Comparison of ENCODE assay signal across 20 cellular contexts in the genomic region with DNA sequence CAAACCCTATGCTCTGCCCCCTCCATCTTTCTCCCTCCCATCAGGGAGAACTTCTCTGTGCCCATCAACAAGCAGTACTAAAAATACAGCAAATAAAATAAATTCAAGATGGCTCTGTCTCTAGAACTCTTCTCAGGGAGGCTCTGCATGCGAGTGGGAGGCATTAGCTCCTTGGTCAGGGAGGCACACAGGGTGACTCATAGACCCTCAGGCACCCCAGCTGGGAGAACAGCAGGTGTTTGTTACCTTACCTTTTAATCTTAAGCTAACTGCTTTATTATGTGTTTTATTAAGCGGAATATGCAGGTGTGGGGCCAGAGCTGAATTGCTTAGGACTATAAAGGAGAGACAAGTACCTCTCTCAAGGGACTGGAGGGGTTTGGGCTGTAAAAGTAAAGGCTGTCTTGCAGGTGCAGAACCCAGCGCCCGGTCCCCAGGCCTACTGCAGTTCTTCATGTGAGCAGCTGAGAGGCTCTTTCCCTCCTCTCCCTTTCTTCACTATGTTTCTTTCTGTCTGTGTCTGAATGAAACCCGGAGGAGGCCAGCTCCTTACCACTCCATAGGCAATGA. TPM values are rescaled to one million over a fixed set of nuclear protein-coding genes. Genes with fewer than 3 reads are reported as not detected.
DNase-seq lines count a peak whose midpoint lies in the region; ATAC-seq lines count a peak whose summit lies in the region.
"Had no signal": no experiment of that assay in that cellular context is flagged by ENCODE, and none has a peak within 500 bp of the region (broad histone marks: within the 10 kb centered on the region; RNA-seq: fewer than 3 reads in every experiment).

No MANE protein-coding gene starts in this region.

- no peaks in the 10 kb centered on the region for H3K4me1 Mint-ChIP-seq in natural killer cell treated with Interleukin-12 subunit alpha and Interleukin-12 subunit beta and Interleukin-15 and Interleukin-18, amount 100 ng/mL, for 72 hours (ENCODE audit: low read depth in 2 of 2)

- no peak for ATAC-seq in natural killer cell treated with Interleukin-12 subunit alpha and Interleukin-12 subunit beta and Interleukin-15 and Interleukin-18, amount 100 ng/mL, for 72 hours
- ATAC-seq: activated T-cell treated with anti-CD3 and anti-CD28 coated beads, Interleukin-2, amount 50 U/mL, for 4 hours; CD8-positive, alpha-beta T cell had no signal

- H3K27me3 Mint-ChIP-seq in natural killer cell treated with Interleukin-12 subunit alpha and Interleukin-12 subunit beta and Interleukin-15 and Interleukin-18, amount 100 ng/mL, for 72 hours: peaks cover 3% of the 10 kb centered on the region in 2 donors
- H3K27me3 Mint-ChIP-seq: stimulated activated naive CD8-positive, alpha-beta T cell treated with anti-CD3 and anti-CD28 coated beads, Interleukin-15, Interleukin-2, amounts not matched to agents 100 ng/mL and 50 ng/mL, for 24 hours had no signal

- H3K9me3 Mint-ChIP-seq in natural killer cell treated with Interleukin-12 subunit alpha and Interleukin-12 subunit beta and Interleukin-15 and Interleukin-18, amount 100 ng/mL, for 72 hours: no peaks in the 10 kb centered on the region
- H3K9me3 Mint-ChIP-seq: activated T-cell treated with anti-CD3 and anti-CD28 coated beads, Interleukin-2, amount 50 U/mL, for 4 hours; CD8-positive, alpha-beta T cell; stimulated activated naive CD8-positive, alpha-beta T cell treated with anti-CD3 and anti-CD28 coated beads, Interleukin-15, Interleukin-2, amounts not matched to agents 100 ng/mL and 50 ng/mL, for 24 hours had no signal

- no peak overlapping the region for H3K27ac Mint-ChIP-seq in natural killer cell treated with Interleukin-12 subunit alpha and Interleukin-12 subunit beta and Interleukin-15 and Interleukin-18, amount 100 ng/mL, for 72 hours
- H3K27ac Mint-ChIP-seq: CD8-positive, alpha-beta T cell; stimulated activated naive CD8-positive, alpha-beta T cell treated with anti-CD3 and anti-CD28 coated beads, Interleukin-15, Interleukin-2, amounts not matched to agents 100 ng/mL and 50 ng/mL, for 24 hours had no signal

- no peaks in the 10 kb centered on the region for H3K36me3 Mint-ChIP-seq in natural killer cell treated with Interleukin-12 subunit alpha and Interleukin-12 subunit beta and Interleukin-15 and Interleukin-18, amount 100 ng/mL, for 72 hours
- H3K36me3 Mint-ChIP-seq: CD8-positive, alpha-beta T cell had no signal

- no peak overlapping the region for H3K4me3 Mint-ChIP-seq in natural killer cell treated with Interleukin-12 subunit alpha and Interleukin-12 subunit beta and Interleukin-15 and Interleukin-18, amount 100 ng/mL, for 72 hours
- H3K4me3 Mint-ChIP-seq: activated T-cell treated with anti-CD3 and anti-CD28 coated beads, Interleukin-2, amount 50 U/mL, for 4 hours; CD8-positive, alpha-beta T cell; stimulated activated naive CD8-positive, alpha-beta T cell treated with anti-CD3 and anti-CD28 coated beads, Interleukin-15, Interleukin-2, amounts not matched to agents 100 ng/mL and 50 ng/mL, for 24 hours had no signal

- DNase-seq in DMS53 treated with DMSO at 0.1 percent for 48 hours (lab: John Stamatoyannopoulos, UW; ENCODE audit: unreplicated experiment) (peak; percentile 6), NCI-H1436 (lab: John Stamatoyannopoulos, UW) (peak; percentile 78), NCI-H774 (lab: John Stamatoyannopoulos, UW) (peak; percentile 4), iPS-NIHi7 (ENCODE audit: extremely low spot score) (peak; percentile 31), RPMI8226 (no peak), SHP77 (lab: John Stamatoyannopoulos, UW) (no peak)
- DNase-seq in natural killer cell treated with Interleukin-12 subunit alpha and Interleukin-12 subunit beta and Interleukin-15 and Interleukin-18, amount 100 ng/mL, for 72 hours (ENCODE audit: low spot score): no peak
- DNase-seq: activated CD4-positive, CD25-positive, alpha-beta regulatory T cell; activated gamma-delta T cell treated with Interleukin-2 at 50 U/mL for 16 hours; activated T-cell treated with anti-CD3 and anti-CD28 coated beads, Interleukin-2, amount 50 U/mL, for 4 hours; BE2C; CD8-positive, alpha-beta T cell; cortex of kidney; glutamatergic neuron; left ventricle myocardium inferior; NCI-H1694 treated with DMSO at 0.1 percent for 48 hours; NCI-H82; stimulated activated CD4-positive, alpha-beta T cell treated with anti-CD3 and anti-CD28 coated beads, Interleukin-2, amount 100 ng/mL, for 24 hours; testis had no signal

RNA-seq across cellular contexts. Expression of a gene that starts 20.8 kb away (rescaled TPM):
- total RNA-seq in natural killer cell treated with Interleukin-12 subunit alpha and Interleukin-12 subunit beta and Interleukin-15 and Interleukin-18, amount 100 ng/mL, for 72 hours: not detected

Comparison
In these comparisons a context has a peak if more than half of its experiments do, and no peak if none do; other contexts are left out.
1. DNase-seq: peak in DMS53 treated with DMSO at 0.1 percent for 48 hours (single experiment), NCI-H1436 (single experiment), NCI-H774 (single experiment) and iPS-NIHi7 (single experiment); none in natural killer cell treated with Interleukin-12 subunit alpha and Interleukin-12 subunit beta and Interleukin-15 and Interleukin-18, amount 100 ng/mL, for 72 hours (single experiment), RPMI8226 (single experiment) and SHP77 (0 of 2).